ENCODE assay signal across 37 cellular contexts in the genomic region with DNA sequence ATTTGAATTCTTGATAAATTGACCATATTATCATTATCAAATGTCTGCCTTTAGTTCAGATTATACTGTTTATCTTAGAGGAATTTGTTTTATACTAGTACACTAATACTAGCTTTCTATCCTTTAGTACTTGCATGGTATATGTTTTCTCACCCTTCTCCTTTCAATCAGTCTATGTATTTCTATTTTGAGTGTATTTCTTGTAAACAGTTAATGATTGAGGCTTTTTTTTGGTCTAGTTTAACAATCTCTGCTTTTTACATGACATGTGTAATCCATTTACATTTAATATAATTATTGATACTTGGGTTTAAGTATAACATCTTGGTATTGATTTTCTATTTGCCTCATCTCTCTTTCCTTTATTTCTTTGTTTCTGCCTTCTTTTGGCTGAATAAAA.
"Had no signal": no experiment of that assay in that cellular context is flagged by ENCODE, and none has a peak within 500 bp of the region (broad histone marks: within the 10 kb centered on the region; RNA-seq: fewer than 3 reads in every experiment).

No MANE protein-coding gene starts in this region.

- H3K27me3 ChIP-seq: adrenal gland, body of pancreas, brain microvascular endothelial cell, breast epithelium had no signal

- H3K27ac Mint-ChIP-seq: activated CD4-positive, alpha-beta memory T cell treated with anti-CD3 and anti-CD28 coated beads for 36 hours; activated CD4-positive, alpha-beta T cell treated with anti-CD3 and anti-CD28 coated beads for 36 hours; activated CD4-positive, alpha-beta T cell treated with anti-CD3 and anti-CD28 coated beads, Interleukin-2, amount 10 ng/mL, durations not matched to agents 7 days and 5 days; activated CD8-positive, alpha-beta T cell treated with anti-CD3 and anti-CD28 coated beads for 36 hours; activated naive CD4-positive, alpha-beta T cell treated with anti-CD3 and anti-CD28 coated beads, Interleukin-2, amount 10 ng/mL, durations not matched to agents 7 days and 5 days; activated naive CD4-positive, alpha-beta T cell treated with anti-CD3 and anti-CD28 coated beads, Interleukin-2, amount 50 U/mL, for 24 hours; activated naive CD8-positive, alpha-beta T cell; activated naive CD8-positive, alpha-beta T cell treated with anti-CD3 and anti-CD28 coated beads, Interleukin-2, amount 10 ng/mL, durations not matched to agents 7 days and 5 days; activated naive CD8-positive, alpha-beta T cell treated with anti-CD3 and anti-CD28 coated beads, Interleukin-2, amount 50 U/mL, for 24 hours; activated T-cell treated with anti-CD3 and anti-CD28 coated beads, Interleukin-2, amount 50 U/mL, for 24 hours; activated T-helper 1 cell treated with anti-CD3 and anti-CD28 coated beads, Interleukin-12 subunit alpha, Interleukin-12 subunit beta, Interleukin-2, Interleukin-4 antibody, amounts not matched to agents 30 ng/mL and 10 ng/mL and 1 ng/mL, durations not matched to agents 14 hours and 24 hours and 36 hours; activated T-helper 17 cell treated with anti-CD3 and anti-CD28 coated beads, Interleukin-2, amount 50 U/mL, for 72 hours; T-helper 1 cell treated with Interleukin-12 subunit alpha and Interleukin-12 subunit beta and Interleukin-4 antibody, amounts not matched to agents 30 μg/mL and 1 μg/mL, for 36 hours; T-helper 2 cell treated with Interferon-gamma antibody and Interleukin-4, amounts not matched to agents 5 μg/mL and 100 μg/mL, for 36 hours; WTC11 had no signal

- H3K27me3 Mint-ChIP-seq: activated CD4-positive, alpha-beta memory T cell treated with anti-CD3 and anti-CD28 coated beads for 36 hours; activated CD4-positive, alpha-beta T cell treated with anti-CD3 and anti-CD28 coated beads, Interleukin-2, amount 10 ng/mL, durations not matched to agents 7 days and 5 days; activated CD8-positive, alpha-beta T cell treated with anti-CD3 and anti-CD28 coated beads for 36 hours; activated naive CD4-positive, alpha-beta T cell treated with anti-CD3 and anti-CD28 coated beads, Interleukin-2, amount 10 ng/mL, durations not matched to agents 7 days and 5 days; activated naive CD8-positive, alpha-beta T cell treated with anti-CD3 and anti-CD28 coated beads, Interleukin-2, amount 10 ng/mL, durations not matched to agents 7 days and 5 days; activated naive CD8-positive, alpha-beta T cell treated with anti-CD3 and anti-CD28 coated beads, Interleukin-2, amount 50 U/mL, for 24 hours had no signal

- ATAC-seq: activated CD4-positive, alpha-beta T cell treated with anti-CD3 and anti-CD28 coated beads for 36 hours; activated CD4-positive, CD25-positive, alpha-beta regulatory T cell treated with anti-CD3 and anti-CD28 coated beads, Interleukin-2, amount 50 U/mL, for 24 hours; activated CD8-positive, alpha-beta T cell treated with anti-CD3 and anti-CD28 coated beads for 36 hours; activated naive CD8-positive, alpha-beta T cell treated with anti-CD3 and anti-CD28 coated beads, Interleukin-2, amount 50 U/mL, for 24 hours; activated T-helper 17 cell treated with anti-CD3 and anti-CD28 coated beads, Interleukin-2, amount 50 U/mL, for 72 hours; body of pancreas; WTC11 had no signal

- H3K4me1 Mint-ChIP-seq: activated CD4-positive, alpha-beta T cell treated with anti-CD3 and anti-CD28 coated beads for 36 hours; activated CD4-positive, alpha-beta T cell treated with anti-CD3 and anti-CD28 coated beads, Interleukin-2, amount 10 ng/mL, durations not matched to agents 7 days and 5 days; activated naive CD4-positive, alpha-beta T cell treated with anti-CD3 and anti-CD28 coated beads, Interleukin-2, amount 10 ng/mL, durations not matched to agents 7 days and 5 days; activated naive CD4-positive, alpha-beta T cell treated with anti-CD3 and anti-CD28 coated beads, Interleukin-2, amount 50 U/mL, for 24 hours; activated naive CD8-positive, alpha-beta T cell treated with anti-CD3 and anti-CD28 coated beads, Interleukin-2, amount 10 ng/mL, durations not matched to agents 7 days and 5 days; activated naive CD8-positive, alpha-beta T cell treated with anti-CD3 and anti-CD28 coated beads, Interleukin-2, amount 50 U/mL, for 24 hours; activated T-helper 17 cell treated with anti-CD3 and anti-CD28 coated beads, Interleukin-2, amount 50 U/mL, for 72 hours had no signal

- H3K4me3 Mint-ChIP-seq: activated CD4-positive, alpha-beta memory T cell treated with anti-CD3 and anti-CD28 coated beads for 36 hours; activated CD4-positive, alpha-beta T cell treated with anti-CD3 and anti-CD28 coated beads for 36 hours; activated CD4-positive, alpha-beta T cell treated with anti-CD3 and anti-CD28 coated beads, Interleukin-2, amount 10 ng/mL, durations not matched to agents 7 days and 5 days; activated CD8-positive, alpha-beta T cell treated with anti-CD3 and anti-CD28 coated beads for 36 hours; activated naive CD4-positive, alpha-beta T cell treated with anti-CD3 and anti-CD28 coated beads, Interleukin-2, amount 10 ng/mL, durations not matched to agents 7 days and 5 days; activated naive CD4-positive, alpha-beta T cell treated with anti-CD3 and anti-CD28 coated beads, Interleukin-2, amount 50 U/mL, for 24 hours; activated naive CD8-positive, alpha-beta T cell; activated naive CD8-positive, alpha-beta T cell treated with anti-CD3 and anti-CD28 coated beads, Interleukin-2, amount 10 ng/mL, durations not matched to agents 7 days and 5 days; activated naive CD8-positive, alpha-beta T cell treated with anti-CD3 and anti-CD28 coated beads, Interleukin-2, amount 50 U/mL, for 24 hours; activated T-cell treated with anti-CD3 and anti-CD28 coated beads, Interleukin-2, amount 50 U/mL, for 24 hours; activated T-helper 1 cell treated with anti-CD3 and anti-CD28 coated beads, Interleukin-12 subunit alpha, Interleukin-12 subunit beta, Interleukin-2, Interleukin-4 antibody, amounts not matched to agents 30 ng/mL and 10 ng/mL and 1 ng/mL, durations not matched to agents 14 hours and 24 hours and 36 hours; activated T-helper 17 cell treated with anti-CD3 and anti-CD28 coated beads, Interleukin-2, amount 50 U/mL, for 72 hours; T-helper 1 cell treated with Interleukin-12 subunit alpha and Interleukin-12 subunit beta and Interleukin-4 antibody, amounts not matched to agents 30 μg/mL and 1 μg/mL, for 36 hours; T-helper 2 cell treated with Interferon-gamma antibody and Interleukin-4, amounts not matched to agents 5 μg/mL and 100 μg/mL, for 36 hours; WTC11 had no signal

- H3K9me3 Mint-ChIP-seq: activated CD4-positive, alpha-beta T cell treated with anti-CD3 and anti-CD28 coated beads, Interleukin-2, amount 10 ng/mL, durations not matched to agents 7 days and 5 days; activated naive CD4-positive, alpha-beta T cell treated with anti-CD3 and anti-CD28 coated beads, Interleukin-2, amount 50 U/mL, for 24 hours; activated naive CD8-positive, alpha-beta T cell treated with anti-CD3 and anti-CD28 coated beads, Interleukin-2, amount 10 ng/mL, durations not matched to agents 7 days and 5 days; activated T-helper 1 cell treated with anti-CD3 and anti-CD28 coated beads, Interleukin-12 subunit alpha, Interleukin-12 subunit beta, Interleukin-2, Interleukin-4 antibody, amounts not matched to agents 30 ng/mL and 10 ng/mL and 1 ng/mL, durations not matched to agents 14 hours and 24 hours and 36 hours; T-helper 1 cell treated with Interleukin-12 subunit alpha and Interleukin-12 subunit beta and Interleukin-4 antibody, amounts not matched to agents 30 μg/mL and 1 μg/mL, for 36 hours; T-helper 2 cell treated with Interferon-gamma antibody and Interleukin-4, amounts not matched to agents 5 μg/mL and 100 μg/mL, for 36 hours had no signal

- H3K36me3 Mint-ChIP-seq: activated CD4-positive, alpha-beta memory T cell treated with anti-CD3 and anti-CD28 coated beads for 36 hours; activated naive CD4-positive, alpha-beta T cell treated with anti-CD3 and anti-CD28 coated beads, Interleukin-2, amount 10 ng/mL, durations not matched to agents 7 days and 5 days; activated naive CD4-positive, alpha-beta T cell treated with anti-CD3 and anti-CD28 coated beads, Interleukin-2, amount 50 U/mL, for 24 hours; activated naive CD8-positive, alpha-beta T cell; activated naive CD8-positive, alpha-beta T cell treated with anti-CD3 and anti-CD28 coated beads, Interleukin-2, amount 10 ng/mL, durations not matched to agents 7 days and 5 days had no signal

- H3K36me3 ChIP-seq: adrenal gland, brain microvascular endothelial cell, breast epithelium, WERI-Rb-1 had no signal

- H3K4me3 ChIP-seq: adrenal gland, body of pancreas, breast epithelium had no signal

- H3K4me1 ChIP-seq: adrenal gland, body of pancreas, breast epithelium had no signal

- H3K27ac ChIP-seq: adrenal gland, body of pancreas, brain microvascular endothelial cell, breast epithelium, WERI-Rb-1 had no signal

- H3K9me3 ChIP-seq: adrenal gland, body of pancreas had no signal

- FAIRE-seq: astrocyte, colon had no signal

- DNase-seq: activated CD4-positive, alpha-beta memory T cell treated with anti-CD3 and anti-CD28 coated beads for 36 hours; activated CD4-positive, alpha-beta T cell treated with anti-CD3 and anti-CD28 coated beads for 1 hour; activated CD4-positive, alpha-beta T cell treated with anti-CD3 and anti-CD28 coated beads for 36 hours; activated CD4-positive, alpha-beta T cell treated with anti-CD3 and anti-CD28 coated beads for 48 hours; activated CD4-positive, alpha-beta T cell treated with anti-CD3 and anti-CD28 coated beads, Interleukin-2, amount 10 ng/mL, durations not matched to agents 7 days and 5 days; activated CD4-positive, CD25-positive, alpha-beta regulatory T cell; activated CD8-positive, alpha-beta memory T cell treated with anti-CD3 and anti-CD28 coated beads, Interleukin-2, amount 50 U/mL, for 4 hours; activated CD8-positive, alpha-beta T cell treated with anti-CD3 and anti-CD28 coated beads for 36 hours; activated gamma-delta T cell; activated naive CD4-positive, alpha-beta T cell treated with anti-CD3 and anti-CD28 coated beads, Interleukin-2, amount 10 ng/mL, durations not matched to agents 7 days and 5 days; activated naive CD4-positive, alpha-beta T cell treated with Interleukin-2 at 50 U/mL for 16 hours; activated naive CD8-positive, alpha-beta T cell treated with anti-CD3 and anti-CD28 coated beads, Interleukin-2, amount 10 ng/mL, durations not matched to agents 7 days and 5 days; activated naive CD8-positive, alpha-beta T cell treated with anti-CD3 and anti-CD28 coated beads, Interleukin-2, amount 50 U/mL, for 24 hours; activated T-cell treated with anti-CD3 and anti-CD28 coated beads for 4 hours; activated T-cell treated with anti-CD3 and anti-CD28 coated beads, Interleukin-2, amount 50 U/mL, for 24 hours; activated T-cell treated with anti-CD3 and anti-CD28 coated beads, Interleukin-2, amount 50 U/mL, for 48 hours; adrenal gland; amniotic stem cell; aorta; body of pancreas; brain microvascular endothelial cell; central memory CD4-positive, alpha-beta T cell; T-helper 1 cell; T-helper 2 cell; T-helper 9 cell; WERI-Rb-1 had no signal
